16 cellular contexts compared by ENCODE assay signal in genomic region chr12:106863185-106863584, GRCh38.
"Had no signal": no experiment of that assay in that cellular context is flagged by ENCODE, and none has a peak within 500 bp of the region (broad histone marks: within the 10 kb centered on the region; RNA-seq: fewer than 3 reads in every experiment).

No MANE protein-coding gene starts in this region.

- DNase-seq: activated CD4-positive, alpha-beta memory T cell treated with anti-CD3 and anti-CD28 coated beads, Interleukin-2, amount 10 ng/mL, durations not matched to agents 7 days and 5 days; activated CD4-positive, alpha-beta T cell treated with anti-CD3 and anti-CD28 coated beads for 36 hours; activated CD8-positive, alpha-beta memory T cell treated with anti-CD3 and anti-CD28 coated beads, Interleukin-2, amount 10 ng/mL, durations not matched to agents 7 days and 5 days; activated naive CD4-positive, alpha-beta T cell; activated naive CD8-positive, alpha-beta T cell treated with anti-CD3 and anti-CD28 coated beads, Interleukin-2, amount 10 ng/mL, durations not matched to agents 7 days and 5 days; body of pancreas; caudate nucleus; colonic mucosa; erythroblast; mesendoderm; naive thymus-derived CD8-positive, alpha-beta T cell; pancreas; stimulated activated CD8-positive, alpha-beta memory T cell treated with anti-CD3 and anti-CD28 coated beads, Interleukin-4, amount 100 ng/mL, for 48 hours; stimulated activated naive CD4-positive, alpha-beta T cell; T-cell; thyroid gland had no signal

- H3K4me3 ChIP-seq: body of pancreas, colonic mucosa, pancreas, thyroid gland had no signal
